ENCODE assay signal across 22 cellular contexts in genomic region chr21:17495680-17496079, GRCh38. TPM values are rescaled to one million over a fixed set of nuclear protein-coding genes. Genes with fewer than 3 reads are reported as not detected.
DNase-seq lines count a peak whose midpoint lies in the region; ATAC-seq, FAIRE-seq and TF ChIP-seq lines count a peak whose summit lies in the region.
"Had no signal": no experiment of that assay in that cellular context is flagged by ENCODE, and none has a peak within 500 bp of the region (broad histone marks: within the 10 kb centered on the region; RNA-seq: fewer than 3 reads in every experiment).

No MANE protein-coding gene starts in this region.

- no peak overlapping the region for H3K9ac ChIP-seq in HepG2 (ENCODE audit: insufficient read depth, low read depth, low read length)

- H3K4me1 ChIP-seq in HepG2 (ENCODE audit: insufficient read depth, low read length) = peaks cover 73% of the 10 kb centered on the region
- no peaks in the 10 kb centered on the region for H3K4me1 ChIP-seq in Peyer's patch
- H3K4me1 ChIP-seq: tibial artery had no signal

- CTCF ChIA-PET in HepG2 (lab: Yijun Ruan, JAX; ENCODE audit: low intra/inter-chr PET ratio, low total read pairs) = no interaction called here

- 0 out of 4 replicates have a peak, but pooled peaks of 1 of the 2 experiments have one; percentile 4 for TF ChIP-seq EP300 in HepG2 (IDR thresholded peaks at IDR 0.05; ENCODE audit: low read depth in 2 of 2, low read length in 2 of 2)
- no peak for TF ChIP-seq EP300 in HepG2 (CRISPR knock-in tag; IDR thresholded peaks at IDR 0.05; ENCODE audit: borderline replicate concordance)

- 27% methylated on average over 2 of the region's 2 CpGs for WGBS in HepG2 (ENCODE audit: low lambda C conversion rate)

- H3K79me2 ChIP-seq in HepG2 (ENCODE audit: insufficient read depth, low read length) = no peaks in the 10 kb centered on the region

- H3K4me3 ChIP-seq in choroid plexus epithelial cell (ENCODE audit: low read depth, low read length) = no peak overlapping the region
- H3K4me3 ChIP-seq in HepG2 (replicated peaks in 1 of 3; ENCODE audit: insufficient read depth in 1 of 3, low read depth in 2 of 3, low read length in 3 of 3) = no peak overlapping the region
- H3K4me3 ChIP-seq in Peyer's patch = no peak overlapping the region
- H3K4me3 ChIP-seq: heart left ventricle, K562, tibial artery had no signal

- H3K27me3 ChIP-seq in HepG2 (ENCODE audit: control insufficient read depth in 1 of 2, insufficient read depth in 2 of 2, low read length in 2 of 2) = no peaks in the 10 kb centered on the region
- H3K27me3 ChIP-seq in Peyer's patch = no peaks in the 10 kb centered on the region
- H3K27me3 ChIP-seq: brain microvascular endothelial cell, heart left ventricle, tibial artery had no signal

- H4K20me1 ChIP-seq in HepG2 (ENCODE audit: insufficient read depth, low read length) = no peaks in the 10 kb centered on the region

- intact Hi-C loops in HepG2 (cut with micrococcal nuclease; ENCODE audit: unreplicated experiment) = no loop called here

- H3K9me3 ChIP-seq in HepG2 (ENCODE audit: low read length) = no peaks in the 10 kb centered on the region
- H3K9me3 ChIP-seq in Peyer's patch = no peaks in the 10 kb centered on the region
- H3K9me3 ChIP-seq: heart left ventricle, tibial artery had no signal

- in situ Hi-C loops in Caki2 (cut with HindIII; ENCODE audit: low pct_unique_long_range_greater_than_20kb, low sequenced_read_pairs) = no loop called here
- in situ Hi-C loops in HepG2 (cut with HindIII; ENCODE audit: extremely low pct_ligation_motif_present, low pct_unique_long_range_greater_than_20kb) = no loop called here

- no TSS peak for BruUV-seq in HepG2 (replicated peaks; lab: Mats Ljungman, UMichigan)

- ATAC-seq in HepG2 = peak; percentile 65
- ATAC-seq in HG03457 (IDR thresholded peaks at IDR 0.05; ENCODE audit: unreplicated experiment) = no peak
- ATAC-seq: activated T-cell treated with anti-CD3 and anti-CD28 coated beads, Interleukin-2, amount 50 U/mL, for 4 hours; HCT116; heart left ventricle; K562; PC-3; right cardiac atrium; stimulated activated naive B cell treated with anti-CD40 and anti-IgM and Interleukin-4, amounts not matched to agents 10 μg/mL and 1 μg/mL and 100 μg/mL, for 72 hours had no signal

- peak overlapping the region; percentile 11 for H2AFZ ChIP-seq in HepG2 (ENCODE audit: low read length)

- no peak for TF ChIP-seq RAD21 in HepG2 (CRISPR knock-in tag; IDR thresholded peaks at IDR 0.05)

- H3K27ac ChIP-seq in HepG2 (ENCODE audit: extremely low read length, insufficient read depth, low read length) = peak overlapping the region; percentile 20
- no peak overlapping the region for H3K27ac ChIP-seq in Peyer's patch
- H3K27ac ChIP-seq: brain microvascular endothelial cell, heart left ventricle, tibial artery had no signal

- POLR2A ChIA-PET in HepG2 (lab: Yijun Ruan, JAX) = interaction anchor here (1.0 to 2.0 kb wide), 3 partner anchors 16 to 59 kb away, joined by 3 to 5 read pairs (median 4); no protein-coding TSS in a partner anchor

- FAIRE-seq in HepG2 (lab: Jason Lieb, UNC) = peak; percentile 8
- FAIRE-seq: K562 had no signal

- peak; percentile 48 for DNase-seq in Caki2 (ENCODE audit: low read depth)
- DNase-seq in NCI-H2227 treated with DMSO at 0.1 percent for 48 hours (lab: John Stamatoyannopoulos, UW) = peak; percentile 51
- DNase-seq in choroid plexus epithelial cell (ENCODE audit: low read depth) = peak; percentile 40
- DNase-seq in HepG2 (ENCODE audit: low spot score) = peak; percentile 71
- DNase-seq in NCI-H1048 (lab: John Stamatoyannopoulos, UW) = no peak
- DNase-seq in SKM-1 treated with dmso at 0.1 percent for 144 hours (lab: John Stamatoyannopoulos, UW; ENCODE audit: unreplicated experiment) = no peak
- DNase-seq in Peyer's patch = no peak
- DNase-seq: activated T-cell treated with anti-CD3 and anti-CD28 coated beads, Interleukin-2, amount 50 U/mL, for 4 hours; brain microvascular endothelial cell; CD4-positive, alpha-beta T cell; DND-41; heart left ventricle; mammary epithelial cell; NCI-H774; PC-3; right cardiac atrium; stimulated activated naive B cell treated with anti-CD40 and anti-IgM and Interleukin-4, amounts not matched to agents 10 μg/mL and 1 μg/mL and 100 μg/mL, for 72 hours; T1000; tibial artery had no signal

- TF ChIP-seq POLR2A in HepG2 (IDR thresholded peaks at IDR 0.05; ENCODE audit: insufficient read depth in 1 of 2, low read depth in 2 of 2, low read length in 2 of 2) (no peak), Peyer's patch (IDR thresholded peaks at IDR 0.05) (no peak)

- no peak overlapping the region for H3K4me2 ChIP-seq in HepG2 (ENCODE audit: low read depth, low read length)

- no peak for TF ChIP-seq CTCF in choroid plexus epithelial cell (conservative IDR thresholded peaks at IDR 0.05; ENCODE audit: low read depth, low read length)
- TF ChIP-seq CTCF in HepG2 (CRISPR knock-in tag; IDR thresholded peaks at IDR 0.05) = no peak
- no peak for TF ChIP-seq CTCF in Peyer's patch (IDR thresholded peaks at IDR 0.05)

- H3K36me3 ChIP-seq in HepG2 (replicated peaks in 1 of 2; ENCODE audit: control insufficient read depth in 1 of 2, insufficient read depth in 2 of 2, low read length in 2 of 2) = no peaks in the 10 kb centered on the region
- H3K36me3 ChIP-seq in Peyer's patch = no peaks in the 10 kb centered on the region
- H3K36me3 ChIP-seq: brain microvascular endothelial cell, heart left ventricle, tibial artery had no signal

TF ChIP-seq in HepG2, 621 proteins besides CTCF, POLR2A, EP300 and RAD21 (continues in another document):
- no peak for TF ChIP-seq AKAP8 (CRISPR knock-in tag; IDR thresholded peaks at IDR 0.05)
- TF ChIP-seq SKIL (CRISPR knock-in tag; IDR thresholded peaks at IDR 0.05; ENCODE audit: borderline replicate concordance) = no peak
- TF ChIP-seq ZNF577 (CRISPR knock-in tag; IDR thresholded peaks at IDR 0.05; ENCODE audit: borderline replicate concordance, low read depth) = no peak
- peak; percentile 13; the same call in 1 of the 2 replicates for TF ChIP-seq CEBPB (IDR thresholded peaks at IDR 0.05; ENCODE audit: borderline replicate concordance, low read depth, low read length)
- no peak for TF ChIP-seq BCL3 (CRISPR knock-in tag; IDR thresholded peaks at IDR 0.05)
- no peak for TF ChIP-seq ZNF333 (CRISPR knock-in tag; IDR thresholded peaks at IDR 0.05; ENCODE audit: borderline replicate concordance)

RNA-seq across cellular contexts. Expression of gene CXADR, which starts 17.2 kb away (rescaled TPM):
- 5.3 and 11.5 TPM in 2 replicates for total RNA-seq in Caki2 (2014; rRNA removed; shearing (Covaris generic); ENCODE audit: low replicate concordance)
- total RNA-seq in HepG2 (2016; rRNA removed; fragmentation: Illumina TruSeq; extraction: Trizol) (57.0 and 86.8 TPM in 2 replicates), Peyer's patch (100 to 1,000 TPM in 3 of 4 donors, 1 to 10 TPM in 1; 5.0 to 198 (median 106) TPM)
- total RNA-seq in HepG2 (2016; cell fraction: cytosol; rRNA removed; fragmentation: Illumina TruSeq; extraction: Trizol; ENCODE audit: low read depth) = 14.2 and 17.8 TPM in 2 replicates
- total RNA-seq in HepG2 (2016; cell fraction: insoluble cytoplasmic fraction; rRNA removed; fragmentation: Illumina TruSeq; extraction: Trizol) = 62.4 and 88.2 TPM in 2 replicates
- total RNA-seq in HepG2 (2016; cell fraction: membrane; rRNA removed; fragmentation: Illumina TruSeq; extraction: Trizol) = 25.0 and 25.5 TPM in 2 replicates
- total RNA-seq in HepG2 (2016; cell fraction: nucleus; rRNA removed; fragmentation: Illumina TruSeq; extraction: Trizol) = 97.8 and 106 TPM in 2 replicates
- 99.1 and 110 TPM in 2 replicates for polyA plus RNA-seq in HepG2 (2011; rRNA removed)
- 56.1 and 93.3 TPM in 2 replicates for polyA plus RNA-seq in HepG2 (2011; cell fraction: cytosol; rRNA removed)
- polyA plus RNA-seq in HepG2 (2011; cell fraction: nucleus; rRNA removed) = 22.6 and 33.0 TPM in 2 replicates
- 106 and 129 TPM in 2 replicates for polyA plus RNA-seq in HepG2 (2012)
- 4.7 and 5.7 TPM in 2 replicates for polyA plus RNA-seq in HepG2 (2016; cell fraction: cytosol; fragmentation: Illumina TruSeq; extraction: Trizol; ENCODE audit: low read depth)
- 32.4 and 34.8 TPM in 2 replicates for polyA plus RNA-seq in HepG2 (2016; cell fraction: insoluble cytoplasmic fraction; fragmentation: Illumina TruSeq; extraction: Trizol; ENCODE audit: low read depth)
- polyA plus RNA-seq in HepG2 (2016; cell fraction: membrane; fragmentation: Illumina TruSeq; extraction: Trizol; ENCODE audit: low read depth) = 8.7 and 9.3 TPM in 2 replicates
- polyA plus RNA-seq in HepG2 (2016; cell fraction: nucleus; fragmentation: Illumina TruSeq; extraction: Trizol; ENCODE audit: insufficient read depth, low read depth) = 64.8 and 73.1 TPM in 2 replicates
- polyA minus RNA-seq in HepG2 (2011; rRNA and poly(A)+ RNA removed; ENCODE audit: low replicate concordance) = 48.0 and 115 TPM in 2 replicates
- 120 and 127 TPM in 2 replicates for polyA minus RNA-seq in HepG2 (2011; cell fraction: cytosol; rRNA and poly(A)+ RNA removed)
- polyA minus RNA-seq in HepG2 (2011; cell fraction: nucleus; rRNA and poly(A)+ RNA removed) = 218 and 225 TPM in 2 replicates

Comparison
In these comparisons a context has a peak if more than half of its experiments do, and no peak if none do; other contexts are left out.
1. DNase-seq: peak in Caki2 (single experiment), NCI-H2227 treated with DMSO at 0.1 percent for 48 hours (single experiment), choroid plexus epithelial cell (single experiment) and HepG2 (single experiment); none in NCI-H1048 (single experiment), SKM-1 treated with dmso at 0.1 percent for 144 hours (single experiment) and Peyer's patch (0 of 3).